In genomic region chr5:18745988-18746615, GRCh38 we compare ENCODE assay signal across 9 cellular contexts.
A peak's percentile ranks its signal among the peaks of the same experiment; 100 is the strongest.
DNase-seq lines count a peak whose midpoint lies in the region; ATAC-seq and TF ChIP-seq lines count a peak whose summit lies in the region.
"Had no signal": no experiment of that assay in that cellular context is flagged by ENCODE, and none has a peak within 500 bp of the region (broad histone marks: within the 10 kb centered on the region; RNA-seq: fewer than 3 reads in every experiment).

No MANE protein-coding gene starts in this region.

- H3K9me3 ChIP-seq in SK-N-MC (ENCODE audit: low read depth, low read length): no peaks in the 10 kb centered on the region
- H3K9me3 ChIP-seq in ascending aorta: no peaks in the 10 kb centered on the region
- H3K9me3 ChIP-seq in mucosa of descending colon: no peaks in the 10 kb centered on the region
- no peaks in the 10 kb centered on the region for H3K9me3 ChIP-seq in vagina

- ATAC-seq in mucosa of descending colon: peak; percentile 89

- H3K4me3 ChIP-seq in SK-N-MC (peak overlapping the region; percentile 74), ascending aorta (peak overlapping the region; percentile 47 to 53), mucosa of descending colon (peak overlapping the region; percentile 18), vagina (peak overlapping the region; percentile 32 to 38)

- H3K36me3 ChIP-seq in SK-N-MC (ENCODE audit: insufficient read depth, low read length): no peaks in the 10 kb centered on the region
- H3K36me3 ChIP-seq in ascending aorta: no peaks in the 10 kb centered on the region
- H3K36me3 ChIP-seq in mucosa of descending colon (ENCODE audit: low read depth): no peaks in the 10 kb centered on the region
- no peaks in the 10 kb centered on the region for H3K36me3 ChIP-seq in vagina

- no peaks in the 10 kb centered on the region for H3K27me3 ChIP-seq in ascending aorta
- no peaks in the 10 kb centered on the region for H3K27me3 ChIP-seq in vagina

- H3K9ac ChIP-seq in SK-N-MC (ENCODE audit: insufficient read length): peak overlapping the region; percentile 60

- intact Hi-C loops in ascending aorta (cut with DNase I) (no loop called here), mucosa of descending colon (cut with DNase I, micrococcal nuclease) (no loop called here), vagina (cut with DNase I) (no loop called here)

- H3K4me1 ChIP-seq in ascending aorta (no peaks in the 10 kb centered on the region), mucosa of descending colon (ENCODE audit: low read depth) (no peaks in the 10 kb centered on the region), vagina (no peaks in the 10 kb centered on the region)

- no peak for TF ChIP-seq CTCF in GM13977 (IDR thresholded peaks at IDR 0.05; ENCODE audit: extremely low read depth, insufficient read depth, missing control alignments)
- no peak for TF ChIP-seq CTCF in ascending aorta (IDR thresholded peaks at IDR 0.05)
- no peak for TF ChIP-seq CTCF in mucosa of descending colon (IDR thresholded peaks at IDR 0.05)
- TF ChIP-seq CTCF in vagina (IDR thresholded peaks at IDR 0.05): no peak

- DNase-seq in GM13977 (ENCODE audit: low spot score) (peak; percentile 51), H4 (ENCODE audit: low spot score) (peak; percentile 81), LoVo (ENCODE audit: low spot score) (peak; percentile 73), SK-N-MC (ENCODE audit: low read depth, low spot score) (no peak), ascending aorta (ENCODE audit: low spot score in 2 of 2) (no peak), mucosa of descending colon (peak; percentile 36 to 48 (median 37)), vagina (ENCODE audit: extremely low spot score in 2 of 2) (no peak), AG08395 (ENCODE audit: low spot score) (no peak)

- in situ Hi-C loops in GM13977 (cut with MboI; ENCODE audit: low pct_unique_long_range_greater_than_20kb, low sequenced_read_pairs, unreplicated experiment): no loop called here

- TF ChIP-seq POLR2A in vagina (IDR thresholded peaks at IDR 0.05): no peak

- H3K27ac ChIP-seq in SK-N-MC (no peak overlapping the region), ascending aorta (peak overlapping the region in 1 of 2 donors; percentile 10), vagina (peak overlapping the region; percentile 25)
- H3K27ac ChIP-seq: epithelial cell of prostate had no signal

Comparison
In these comparisons a context has a peak if more than half of its experiments do, and no peak if none do; other contexts are left out.
1. DNase-seq: peak in GM13977 (single experiment), H4 (single experiment), LoVo (single experiment) and mucosa of descending colon (3 of 3); none in SK-N-MC (single experiment), ascending aorta (0 of 2), vagina (0 of 2) and AG08395 (single experiment).
2. H3K4me3 ChIP-seq: peak in every context shown above with its lines; median percentile 74 in SK-N-MC; 50 in ascending aorta; 35 in vagina; 18 in mucosa of descending colon.